In genomic region chr10:132280646-132281074, GRCh38 we compare ENCODE assay signal across 30 cellular contexts. TPM values are rescaled to one million over a fixed set of nuclear protein-coding genes. Genes with fewer than 3 reads are reported as not detected.
A peak's percentile ranks its signal among the peaks of the same experiment; 100 is the strongest.
DNase-seq lines count a peak whose midpoint lies in the region; ATAC-seq, FAIRE-seq and TF ChIP-seq lines count a peak whose summit lies in the region.
"Had no signal": no experiment of that assay in that cellular context is flagged by ENCODE, and none has a peak within 500 bp of the region (broad histone marks: within the 10 kb centered on the region; RNA-seq: fewer than 3 reads in every experiment).

No MANE protein-coding gene starts in this region.

- H3K36me3 ChIP-seq in astrocyte (ENCODE audit: insufficient read depth, low read length) (no peaks in the 10 kb centered on the region), lower lobe of right lung (no peaks in the 10 kb centered on the region)

- H3K27me3 ChIP-seq in astrocyte (ENCODE audit: insufficient read depth, low read length) (peaks cover 6% of the 10 kb centered on the region), lower lobe of right lung (ENCODE audit: low read depth) (no peaks in the 10 kb centered on the region)

- no peak for DNase-seq in activated naive CD4-positive, alpha-beta T cell treated with anti-CD3 and anti-CD28 coated beads, Interleukin-2, amount 10 ng/mL, durations not matched to agents 7 days and 5 days
- no peak for DNase-seq in activated naive CD4-positive, alpha-beta T cell treated with Interleukin-2 at 50 U/mL for 16 hours
- no peak for DNase-seq in astrocyte (ENCODE audit: low read depth)
- peak; percentile 16 for DNase-seq in lower lobe of right lung
- DNase-seq in stimulated activated naive B cell treated with anti-CD40 and anti-IgM and Interleukin-4, amounts not matched to agents 10 μg/mL and 1 μg/mL and 100 μg/mL, for 72 hours, result no peak
- no peak for DNase-seq in NCI-H82 (lab: John Stamatoyannopoulos, UW)
- no peak for DNase-seq in activated CD4-positive, alpha-beta memory T cell treated with anti-CD3 and anti-CD28 coated beads, Interleukin-2, amount 10 ng/mL, durations not matched to agents 7 days and 5 days
- DNase-seq: AML-193; CD8-positive, alpha-beta memory T cell; DMS 273 treated with DMSO at 0.1 percent for 48 hours; DMS79; EL; GF-D8; H9; KBM-7; MV-4-11; NCI-H1105; NCI-H1436 treated with DMSO at 0.1 percent for 48 hours; NCI-H1930; NCI-H2107; NCI-H446; NCI-H526; PC-9; SHP77 had no signal

- POLR2A ChIA-PET in activated CD4-positive, alpha-beta memory T cell treated with anti-CD3 and anti-CD28 coated beads, Interleukin-2, amount 10 ng/mL, durations not matched to agents 7 days and 5 days (lab: Charles Lee), result no interaction called here

- H3K27me3 Mint-ChIP-seq in activated naive CD4-positive, alpha-beta T cell treated with anti-CD3 and anti-CD28 coated beads, Interleukin-2, amount 10 ng/mL, durations not matched to agents 7 days and 5 days, result no peaks in the 10 kb centered on the region
- H3K27me3 Mint-ChIP-seq in astrocyte (ENCODE audit: low read depth, unreplicated experiment), result peaks cover 38% of the 10 kb centered on the region
- peaks cover 7 to 16% of the 10 kb centered on the region in 2 donors for H3K27me3 Mint-ChIP-seq in stimulated activated naive B cell treated with anti-CD40 and anti-IgM and Interleukin-4, amounts not matched to agents 10 μg/mL and 1 μg/mL and 100 μg/mL, for 72 hours
- peaks cover 3% of the 10 kb centered on the region for H3K27me3 Mint-ChIP-seq in activated CD4-positive, alpha-beta memory T cell treated with anti-CD3 and anti-CD28 coated beads, Interleukin-2, amount 10 ng/mL, durations not matched to agents 7 days and 5 days

- TF ChIP-seq CTCF in astrocyte (IDR thresholded peaks at IDR 0.05; ENCODE audit: insufficient read depth, low read depth, low read length) (no peak), lower lobe of right lung (IDR thresholded peaks at IDR 0.05) (no peak)

- no peak overlapping the region for H3K27ac ChIP-seq in astrocyte (ENCODE audit: low read depth, low read length)
- H3K27ac ChIP-seq in lower lobe of right lung, result no peak overlapping the region
- H3K27ac ChIP-seq: C4-2B, PC-9 had no signal

- H3K4me3 ChIP-seq in astrocyte (ENCODE audit: insufficient read depth, low read depth, low read length), result no peak overlapping the region
- H3K4me3 ChIP-seq in lower lobe of right lung, result no peak overlapping the region
- H3K4me3 ChIP-seq: PC-9 had no signal

- H3K4me2 ChIP-seq in astrocyte (ENCODE audit: low read length), result no peak overlapping the region
- H3K4me2 ChIP-seq: PC-9 had no signal

- no peaks in the 10 kb centered on the region for H3K79me2 ChIP-seq in astrocyte (ENCODE audit: insufficient read depth, low read length)

- H3K9me3 ChIP-seq in astrocyte (ENCODE audit: insufficient read depth, low read depth, low read length) (no peaks in the 10 kb centered on the region), lower lobe of right lung (no peaks in the 10 kb centered on the region)

- intact Hi-C loops in lower lobe of right lung (cut with DNase I), result no loop called here

- ATAC-seq in lower lobe of right lung, result no peak
- no peak for ATAC-seq in stimulated activated naive B cell treated with anti-CD40 and anti-IgM and Interleukin-4, amounts not matched to agents 10 μg/mL and 1 μg/mL and 100 μg/mL, for 72 hours (replicated peaks)
- ATAC-seq in HG03045 (IDR thresholded peaks at IDR 0.05; ENCODE audit: unreplicated experiment), result no peak

- H3K9me3 Mint-ChIP-seq in activated naive CD4-positive, alpha-beta T cell treated with anti-CD3 and anti-CD28 coated beads, Interleukin-2, amount 10 ng/mL, durations not matched to agents 7 days and 5 days, result peaks cover 6% of the 10 kb centered on the region
- H3K9me3 Mint-ChIP-seq in astrocyte (ENCODE audit: unreplicated experiment), result no peaks in the 10 kb centered on the region
- H3K9me3 Mint-ChIP-seq in stimulated activated naive B cell treated with anti-CD40 and anti-IgM and Interleukin-4, amounts not matched to agents 10 μg/mL and 1 μg/mL and 100 μg/mL, for 72 hours, result peaks cover 0 to 5% of the 10 kb centered on the region in 2 donors
- no peaks in the 10 kb centered on the region for H3K9me3 Mint-ChIP-seq in activated CD4-positive, alpha-beta memory T cell treated with anti-CD3 and anti-CD28 coated beads, Interleukin-2, amount 10 ng/mL, durations not matched to agents 7 days and 5 days

- no peak overlapping the region for H3K4me3 Mint-ChIP-seq in activated naive CD4-positive, alpha-beta T cell treated with anti-CD3 and anti-CD28 coated beads, Interleukin-2, amount 10 ng/mL, durations not matched to agents 7 days and 5 days
- no peak overlapping the region for H3K4me3 Mint-ChIP-seq in astrocyte (ENCODE audit: unreplicated experiment)
- H3K4me3 Mint-ChIP-seq in stimulated activated naive B cell treated with anti-CD40 and anti-IgM and Interleukin-4, amounts not matched to agents 10 μg/mL and 1 μg/mL and 100 μg/mL, for 72 hours, result no peak overlapping the region
- no peak overlapping the region for H3K4me3 Mint-ChIP-seq in activated CD4-positive, alpha-beta memory T cell treated with anti-CD3 and anti-CD28 coated beads, Interleukin-2, amount 10 ng/mL, durations not matched to agents 7 days and 5 days
- H3K4me3 Mint-ChIP-seq: CD8-positive, alpha-beta memory T cell; H9 had no signal

- CTCF ChIA-PET in activated naive CD4-positive, alpha-beta T cell treated with anti-CD3 and anti-CD28 coated beads, Interleukin-2, amount 10 ng/mL, durations not matched to agents 7 days and 5 days (lab: Charles Lee), result no interaction called here
- CTCF ChIA-PET in activated CD4-positive, alpha-beta memory T cell treated with anti-CD3 and anti-CD28 coated beads, Interleukin-2, amount 10 ng/mL, durations not matched to agents 7 days and 5 days (lab: Charles Lee), result no interaction called here

- H4K20me1 ChIP-seq in astrocyte (ENCODE audit: insufficient read depth, low read length), result no peaks in the 10 kb centered on the region

- no peaks in the 10 kb centered on the region for H3K36me3 Mint-ChIP-seq in activated naive CD4-positive, alpha-beta T cell treated with anti-CD3 and anti-CD28 coated beads, Interleukin-2, amount 10 ng/mL, durations not matched to agents 7 days and 5 days
- no peaks in the 10 kb centered on the region for H3K36me3 Mint-ChIP-seq in astrocyte (ENCODE audit: low read depth, unreplicated experiment)
- peaks cover 0 to 3% of the 10 kb centered on the region in 2 donors for H3K36me3 Mint-ChIP-seq in stimulated activated naive B cell treated with anti-CD40 and anti-IgM and Interleukin-4, amounts not matched to agents 10 μg/mL and 1 μg/mL and 100 μg/mL, for 72 hours
- no peaks in the 10 kb centered on the region for H3K36me3 Mint-ChIP-seq in activated CD4-positive, alpha-beta memory T cell treated with anti-CD3 and anti-CD28 coated beads, Interleukin-2, amount 10 ng/mL, durations not matched to agents 7 days and 5 days (ENCODE audit: low read depth)
- H3K36me3 Mint-ChIP-seq: CD8-positive, alpha-beta memory T cell had no signal

- H2AFZ ChIP-seq in astrocyte (ENCODE audit: low read depth, low read length), result no peak overlapping the region
- H2AFZ ChIP-seq: PC-9 had no signal

- no peak for FAIRE-seq in astrocyte (lab: Jason Lieb, UNC)
- FAIRE-seq: A204.1, GM12891, GM19239, HTR-8/SVneo had no signal

- peak overlapping the region; percentile 52 for H3K27ac Mint-ChIP-seq in activated naive CD4-positive, alpha-beta T cell treated with anti-CD3 and anti-CD28 coated beads, Interleukin-2, amount 10 ng/mL, durations not matched to agents 7 days and 5 days
- H3K27ac Mint-ChIP-seq in astrocyte (ENCODE audit: unreplicated experiment), result peak overlapping the region; percentile 55
- H3K27ac Mint-ChIP-seq in stimulated activated naive B cell treated with anti-CD40 and anti-IgM and Interleukin-4, amounts not matched to agents 10 μg/mL and 1 μg/mL and 100 μg/mL, for 72 hours, result peak overlapping the region; percentile 38
- H3K27ac Mint-ChIP-seq in activated CD4-positive, alpha-beta memory T cell treated with anti-CD3 and anti-CD28 coated beads, Interleukin-2, amount 10 ng/mL, durations not matched to agents 7 days and 5 days, result no peak overlapping the region
- H3K27ac Mint-ChIP-seq: H9 had no signal

- no peaks in the 10 kb centered on the region for H3K4me1 Mint-ChIP-seq in activated naive CD4-positive, alpha-beta T cell treated with anti-CD3 and anti-CD28 coated beads, Interleukin-2, amount 10 ng/mL, durations not matched to agents 7 days and 5 days
- H3K4me1 Mint-ChIP-seq in astrocyte (ENCODE audit: low read depth, unreplicated experiment), result peaks cover 3% of the 10 kb centered on the region
- peaks cover 16 to 20% of the 10 kb centered on the region in 2 donors for H3K4me1 Mint-ChIP-seq in stimulated activated naive B cell treated with anti-CD40 and anti-IgM and Interleukin-4, amounts not matched to agents 10 μg/mL and 1 μg/mL and 100 μg/mL, for 72 hours
- no peaks in the 10 kb centered on the region for H3K4me1 Mint-ChIP-seq in activated CD4-positive, alpha-beta memory T cell treated with anti-CD3 and anti-CD28 coated beads, Interleukin-2, amount 10 ng/mL, durations not matched to agents 7 days and 5 days

- H3K9ac ChIP-seq in astrocyte (ENCODE audit: low read length), result no peak overlapping the region

- no peaks in the 10 kb centered on the region for H3K4me1 ChIP-seq in astrocyte (ENCODE audit: insufficient read depth, low read length)
- no peaks in the 10 kb centered on the region for H3K4me1 ChIP-seq in lower lobe of right lung

RNA-seq across cellular contexts. Expression of gene STK32C, which starts 27.1 kb away (rescaled TPM):
- 12.3 and 13.6 TPM in 2 replicates for total RNA-seq in astrocyte
- total RNA-seq in lower lobe of right lung, result 14.1 TPM
- 10 to 100 TPM; 17.4 to 18.2 TPM for total RNA-seq in activated CD4-positive, alpha-beta memory T cell treated with anti-CD3 and anti-CD28 coated beads, Interleukin-2, amount 10 ng/mL, durations not matched to agents 7 days and 5 days

RNA-seq across cellular contexts. Expression of gene LRRC27, which starts 51.3 kb away (rescaled TPM):
- total RNA-seq in astrocyte, result 7.8 and 8.0 TPM in 2 replicates
- total RNA-seq in lower lobe of right lung, result 15.5 TPM
- total RNA-seq in activated CD4-positive, alpha-beta memory T cell treated with anti-CD3 and anti-CD28 coated beads, Interleukin-2, amount 10 ng/mL, durations not matched to agents 7 days and 5 days, result 1 to 10 TPM; 3.3 to 3.9 TPM
